In the genomic region with DNA sequence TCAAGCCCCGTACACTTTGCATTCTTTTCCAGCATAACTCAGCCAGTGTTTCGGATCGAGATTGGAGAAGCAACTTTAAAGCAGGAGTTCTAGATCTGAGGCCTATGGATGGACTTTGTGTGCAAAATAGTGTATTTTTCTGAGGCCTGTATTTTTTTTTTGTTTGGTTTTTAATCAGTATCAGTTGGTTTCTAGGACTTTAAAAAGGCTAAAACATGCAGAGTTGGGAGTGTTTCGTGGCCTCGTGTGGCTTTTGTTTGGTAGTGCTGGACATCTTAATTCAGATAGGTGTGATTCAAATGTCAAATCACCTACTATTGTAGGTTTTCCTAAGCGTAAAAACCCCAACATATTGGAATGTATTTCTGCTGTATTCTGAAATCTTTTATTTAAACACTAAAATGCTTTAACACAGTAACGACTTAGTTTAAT, we compare ENCODE assay signal across 1 cellular context.
A peak's percentile ranks its signal among the peaks of the same experiment; 100 is the strongest.
TF ChIP-seq lines count a peak whose summit lies in the region.

No MANE protein-coding gene starts in this region.

TF ChIP-seq in HepG2, 621 proteins besides CTCF, POLR2A, EP300 and RAD21 (continued from another document and continues in another):
- TF ChIP-seq CREM (IDR thresholded peaks at IDR 0.05) (no peak; the same call in 1 of the 2 replicates), CREM (CRISPR knock-in tag; IDR thresholded peaks at IDR 0.05) (no peak), GATAD1 (CRISPR knock-in tag; IDR thresholded peaks at IDR 0.05) (no peak), HOXA9 (CRISPR knock-in tag; IDR thresholded peaks at IDR 0.05; ENCODE audit: borderline replicate concordance) (no peak), TCF12 (IDR thresholded peaks at IDR 0.05) (no peak), TCF12 (CRISPR knock-in tag; IDR thresholded peaks at IDR 0.05) (no peak), ZBTB3 (CRISPR knock-in tag; IDR thresholded peaks at IDR 0.05; ENCODE audit: borderline replicate concordance, low read depth) (no peak), AGO2 (optimal IDR thresholded peaks at IDR 0.05; ENCODE audit: low read depth, low read length) (no peak), ZSCAN20 (CRISPR knock-in tag; IDR thresholded peaks at IDR 0.05; ENCODE audit: borderline replicate concordance) (peak; percentile 57; the same call in 1 of the 2 replicates), ZBTB7A (CRISPR knock-in tag; IDR thresholded peaks at IDR 0.05) (no peak), MZF1 (CRISPR knock-in tag; IDR thresholded peaks at IDR 0.05; ENCODE audit: borderline replicate concordance) (no peak), SUZ12 (IDR thresholded peaks at IDR 0.05; ENCODE audit: low read depth, low read length) (no peak), ZNF335 (CRISPR knock-in tag; IDR thresholded peaks at IDR 0.05) (no peak), PBX3 (CRISPR knock-in tag; IDR thresholded peaks at IDR 0.05; ENCODE audit: borderline replicate concordance) (no peak), EEA1 (CRISPR knock-in tag; IDR thresholded peaks at IDR 0.05; ENCODE audit: borderline replicate concordance) (no peak), ZNF775 (CRISPR knock-in tag; IDR thresholded peaks at IDR 0.05; ENCODE audit: borderline replicate concordance) (0 out of 2 replicates have a peak, but pooled peaks have one; percentile 2), FUBP1 (CRISPR knock-in tag; IDR thresholded peaks at IDR 0.05; ENCODE audit: borderline replicate concordance) (no peak), ZNF138 (CRISPR knock-in tag; IDR thresholded peaks at IDR 0.05; ENCODE audit: low read depth) (no peak), THYN1 (CRISPR knock-in tag; IDR thresholded peaks at IDR 0.05; ENCODE audit: borderline replicate concordance, low read depth) (no peak), ZNF782 (CRISPR knock-in tag; IDR thresholded peaks at IDR 0.05; ENCODE audit: borderline replicate concordance) (no peak), GMEB2 (CRISPR knock-in tag; IDR thresholded peaks at IDR 0.05; ENCODE audit: low read depth) (no peak), HNF4A (CRISPR knock-in tag; IDR thresholded peaks at IDR 0.05) (no peak), LBX2 (CRISPR knock-in tag; IDR thresholded peaks at IDR 0.05; ENCODE audit: borderline replicate concordance) (no peak), ZNF746 (CRISPR knock-in tag; IDR thresholded peaks at IDR 0.05) (no peak), REL (CRISPR knock-in tag; conservative IDR thresholded peaks at IDR 0.05) (no peak), KDM6A (CRISPR knock-in tag; IDR thresholded peaks at IDR 0.05; ENCODE audit: low read depth) (no peak), NR2F2 (IDR thresholded peaks at IDR 0.05; ENCODE audit: borderline replicate concordance, low read depth) (no peak), SNAI1 (CRISPR knock-in tag; IDR thresholded peaks at IDR 0.05; ENCODE audit: borderline replicate concordance) (no peak), PRMT3 (CRISPR knock-in tag; IDR thresholded peaks at IDR 0.05; ENCODE audit: borderline replicate concordance, low read depth) (no peak), GZF1 (CRISPR knock-in tag; IDR thresholded peaks at IDR 0.05) (no peak), RARA (CRISPR knock-in tag; IDR thresholded peaks at IDR 0.05) (no peak), ZNF17 (CRISPR knock-in tag; IDR thresholded peaks at IDR 0.05) (no peak), FOXC1 (CRISPR knock-in tag; IDR thresholded peaks at IDR 0.05; ENCODE audit: borderline replicate concordance) (no peak), ARNTL (CRISPR knock-in tag; IDR thresholded peaks at IDR 0.05) (no peak; the same call in 1 of the 2 replicates), SOX6 (IDR thresholded peaks at IDR 0.05) (no peak), SOX6 (CRISPR knock-in tag; IDR thresholded peaks at IDR 0.05) (no peak; the same call in 1 of the 2 replicates), ZNF607 (CRISPR knock-in tag; IDR thresholded peaks at IDR 0.05; ENCODE audit: borderline replicate concordance) (no peak), ZNF264 (CRISPR knock-in tag; IDR thresholded peaks at IDR 0.05) (no peak), NONO (IDR thresholded peaks at IDR 0.05) (no peak), NONO (CRISPR knock-in tag; conservative IDR thresholded peaks at IDR 0.05) (no peak; the same call in 1 of the 2 replicates), ATRX (CRISPR knock-in tag; IDR thresholded peaks at IDR 0.05; ENCODE audit: borderline replicate concordance) (no peak), SKI (IDR thresholded peaks at IDR 0.05; ENCODE audit: partially characterized antibody) (no peak), ZNF317 (CRISPR knock-in tag; IDR thresholded peaks at IDR 0.05) (no peak; the same call in 1 of the 2 replicates), SIX1 (CRISPR knock-in tag; IDR thresholded peaks at IDR 0.05; ENCODE audit: borderline replicate concordance) (0 out of 2 replicates have a peak, but pooled peaks have one; percentile 1), NFYC (CRISPR knock-in tag; IDR thresholded peaks at IDR 0.05) (peak; percentile 51; the same call in 1 of the 2 replicates)
- TF ChIP-seq, protein P1, sequence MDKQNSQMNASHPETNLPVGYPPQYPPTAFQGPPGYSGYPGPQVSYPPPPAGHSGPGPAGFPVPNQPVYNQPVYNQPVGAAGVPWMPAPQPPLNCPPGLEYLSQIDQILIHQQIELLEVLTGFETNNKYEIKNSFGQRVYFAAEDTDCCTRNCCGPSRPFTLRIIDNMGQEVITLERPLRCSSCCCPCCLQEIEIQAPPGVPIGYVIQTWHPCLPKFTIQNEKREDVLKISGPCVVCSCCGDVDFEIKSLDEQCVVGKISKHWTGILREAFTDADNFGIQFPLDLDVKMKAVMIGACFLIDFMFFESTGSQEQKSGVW (CRISPR knock-in tag; IDR thresholded peaks at IDR 0.05; ENCODE audit: borderline replicate concordance), result no peak
- TF ChIP-seq, protein P2, sequence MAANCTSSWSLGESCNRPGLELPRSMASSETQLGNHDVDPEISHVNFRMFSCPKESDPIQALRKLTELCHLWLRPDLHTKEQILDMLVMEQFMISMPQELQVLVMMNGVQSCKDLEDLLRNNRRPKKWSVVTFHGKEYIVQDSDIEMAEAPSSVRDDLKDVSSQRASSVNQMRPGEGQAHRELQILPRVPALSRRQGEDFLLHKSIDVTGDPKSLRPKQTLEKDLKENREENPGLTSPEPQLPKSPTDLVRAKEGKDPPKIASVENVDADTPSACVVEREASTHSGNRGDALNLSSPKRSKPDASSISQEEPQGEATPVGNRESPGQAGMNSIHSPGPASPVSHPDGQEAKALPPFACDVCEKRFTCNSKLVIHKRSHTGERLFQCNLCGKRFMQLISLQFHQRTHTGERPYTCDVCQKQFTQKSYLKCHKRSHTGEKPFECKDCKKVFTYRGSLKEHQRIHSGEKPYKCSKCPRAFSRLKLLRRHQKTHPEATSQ (CRISPR knock-in tag; IDR thresholded peaks at IDR 0.05; ENCODE audit: borderline replicate concordance), result no peak
- TF ChIP-seq, protein P3, sequence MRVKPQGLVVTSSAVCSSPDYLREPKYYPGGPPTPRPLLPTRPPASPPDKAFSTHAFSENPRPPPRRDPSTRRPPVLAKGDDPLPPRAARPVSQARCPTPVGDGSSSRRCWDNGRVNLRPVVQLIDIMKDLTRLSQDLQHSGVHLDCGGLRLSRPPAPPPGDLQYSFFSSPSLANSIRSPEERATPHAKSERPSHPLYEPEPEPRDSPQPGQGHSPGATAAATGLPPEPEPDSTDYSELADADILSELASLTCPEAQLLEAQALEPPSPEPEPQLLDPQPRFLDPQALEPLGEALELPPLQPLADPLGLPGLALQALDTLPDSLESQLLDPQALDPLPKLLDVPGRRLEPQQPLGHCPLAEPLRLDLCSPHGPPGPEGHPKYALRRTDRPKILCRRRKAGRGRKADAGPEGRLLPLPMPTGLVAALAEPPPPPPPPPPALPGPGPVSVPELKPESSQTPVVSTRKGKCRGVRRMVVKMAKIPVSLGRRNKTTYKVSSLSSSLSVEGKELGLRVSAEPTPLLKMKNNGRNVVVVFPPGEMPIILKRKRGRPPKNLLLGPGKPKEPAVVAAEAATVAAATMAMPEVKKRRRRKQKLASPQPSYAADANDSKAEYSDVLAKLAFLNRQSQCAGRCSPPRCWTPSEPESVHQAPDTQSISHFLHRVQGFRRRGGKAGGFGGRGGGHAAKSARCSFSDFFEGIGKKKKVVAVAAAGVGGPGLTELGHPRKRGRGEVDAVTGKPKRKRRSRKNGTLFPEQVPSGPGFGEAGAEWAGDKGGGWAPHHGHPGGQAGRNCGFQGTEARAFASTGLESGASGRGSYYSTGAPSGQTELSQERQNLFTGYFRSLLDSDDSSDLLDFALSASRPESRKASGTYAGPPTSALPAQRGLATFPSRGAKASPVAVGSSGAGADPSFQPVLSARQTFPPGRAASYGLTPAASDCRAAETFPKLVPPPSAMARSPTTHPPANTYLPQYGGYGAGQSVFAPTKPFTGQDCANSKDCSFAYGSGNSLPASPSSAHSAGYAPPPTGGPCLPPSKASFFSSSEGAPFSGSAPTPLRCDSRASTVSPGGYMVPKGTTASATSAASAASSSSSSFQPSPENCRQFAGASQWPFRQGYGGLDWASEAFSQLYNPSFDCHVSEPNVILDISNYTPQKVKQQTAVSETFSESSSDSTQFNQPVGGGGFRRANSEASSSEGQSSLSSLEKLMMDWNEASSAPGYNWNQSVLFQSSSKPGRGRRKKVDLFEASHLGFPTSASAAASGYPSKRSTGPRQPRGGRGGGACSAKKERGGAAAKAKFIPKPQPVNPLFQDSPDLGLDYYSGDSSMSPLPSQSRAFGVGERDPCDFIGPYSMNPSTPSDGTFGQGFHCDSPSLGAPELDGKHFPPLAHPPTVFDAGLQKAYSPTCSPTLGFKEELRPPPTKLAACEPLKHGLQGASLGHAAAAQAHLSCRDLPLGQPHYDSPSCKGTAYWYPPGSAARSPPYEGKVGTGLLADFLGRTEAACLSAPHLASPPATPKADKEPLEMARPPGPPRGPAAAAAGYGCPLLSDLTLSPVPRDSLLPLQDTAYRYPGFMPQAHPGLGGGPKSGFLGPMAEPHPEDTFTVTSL (CRISPR knock-in tag; IDR thresholded peaks at IDR 0.05; ENCODE audit: borderline replicate concordance), result no peak
- TF ChIP-seq, protein P4, sequence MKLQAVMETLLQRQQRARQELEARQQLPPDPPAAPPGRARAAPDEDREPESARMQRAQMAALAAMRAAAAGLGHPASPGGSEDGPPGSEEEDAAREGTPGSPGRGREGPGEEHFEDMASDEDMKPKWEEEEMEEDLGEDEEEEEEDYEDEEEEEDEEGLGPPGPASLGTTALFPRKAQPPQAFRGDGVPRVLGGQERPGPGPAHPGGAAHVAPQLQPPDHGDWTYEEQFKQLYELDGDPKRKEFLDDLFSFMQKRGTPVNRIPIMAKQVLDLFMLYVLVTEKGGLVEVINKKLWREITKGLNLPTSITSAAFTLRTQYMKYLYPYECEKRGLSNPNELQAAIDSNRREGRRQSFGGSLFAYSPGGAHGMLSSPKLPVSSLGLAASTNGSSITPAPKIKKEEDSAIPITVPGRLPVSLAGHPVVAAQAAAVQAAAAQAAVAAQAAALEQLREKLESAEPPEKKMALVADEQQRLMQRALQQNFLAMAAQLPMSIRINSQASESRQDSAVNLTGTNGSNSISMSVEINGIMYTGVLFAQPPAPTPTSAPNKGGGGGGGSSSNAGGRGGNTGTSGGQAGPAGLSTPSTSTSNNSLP (IDR thresholded peaks at IDR 0.05; ENCODE audit: low read depth, low read length), result no peak; the same call in 1 of the 2 replicates
- TF ChIP-seq, protein P5, sequence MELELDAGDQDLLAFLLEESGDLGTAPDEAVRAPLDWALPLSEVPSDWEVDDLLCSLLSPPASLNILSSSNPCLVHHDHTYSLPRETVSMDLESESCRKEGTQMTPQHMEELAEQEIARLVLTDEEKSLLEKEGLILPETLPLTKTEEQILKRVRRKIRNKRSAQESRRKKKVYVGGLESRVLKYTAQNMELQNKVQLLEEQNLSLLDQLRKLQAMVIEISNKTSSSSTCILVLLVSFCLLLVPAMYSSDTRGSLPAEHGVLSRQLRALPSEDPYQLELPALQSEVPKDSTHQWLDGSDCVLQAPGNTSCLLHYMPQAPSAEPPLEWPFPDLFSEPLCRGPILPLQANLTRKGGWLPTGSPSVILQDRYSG (CRISPR knock-in tag; IDR thresholded peaks at IDR 0.05), result peak; percentile 87
- TF ChIP-seq, protein P6, sequence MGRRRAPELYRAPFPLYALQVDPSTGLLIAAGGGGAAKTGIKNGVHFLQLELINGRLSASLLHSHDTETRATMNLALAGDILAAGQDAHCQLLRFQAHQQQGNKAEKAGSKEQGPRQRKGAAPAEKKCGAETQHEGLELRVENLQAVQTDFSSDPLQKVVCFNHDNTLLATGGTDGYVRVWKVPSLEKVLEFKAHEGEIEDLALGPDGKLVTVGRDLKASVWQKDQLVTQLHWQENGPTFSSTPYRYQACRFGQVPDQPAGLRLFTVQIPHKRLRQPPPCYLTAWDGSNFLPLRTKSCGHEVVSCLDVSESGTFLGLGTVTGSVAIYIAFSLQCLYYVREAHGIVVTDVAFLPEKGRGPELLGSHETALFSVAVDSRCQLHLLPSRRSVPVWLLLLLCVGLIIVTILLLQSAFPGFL (CRISPR knock-in tag; IDR thresholded peaks at IDR 0.05), result no peak
